26 cellular contexts compared by ENCODE assay signal in the genomic region with DNA sequence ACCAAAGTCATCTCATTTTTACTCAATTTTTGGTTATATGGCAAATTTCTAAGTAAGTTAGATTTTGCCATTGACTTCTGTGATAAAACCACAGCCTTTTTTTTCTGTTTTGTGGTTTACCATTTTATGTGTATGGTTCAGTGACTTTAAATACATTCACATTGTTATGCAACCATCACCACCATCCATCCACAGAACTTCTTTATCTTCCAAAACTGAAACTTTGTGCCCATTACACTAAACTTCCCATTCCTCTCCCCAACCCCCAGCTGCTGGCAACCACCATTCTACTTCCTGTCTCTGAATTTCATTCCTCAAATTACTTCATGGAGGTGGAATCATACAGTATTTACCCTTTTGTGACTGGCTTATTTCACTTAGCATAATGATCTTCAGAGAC.
"Had no signal": no experiment of that assay in that cellular context is flagged by ENCODE, and none has a peak within 500 bp of the region (broad histone marks: within the 10 kb centered on the region; RNA-seq: fewer than 3 reads in every experiment).

No MANE protein-coding gene starts in this region.

- H3K4me1 ChIP-seq: SJSA1 had no signal

- DNase-seq: activated CD4-positive, alpha-beta memory T cell treated with anti-CD3 and anti-CD28 coated beads for 36 hours; activated CD4-positive, alpha-beta T cell treated with anti-CD3 and anti-CD28 coated beads, Interleukin-2, amount 10 ng/mL, durations not matched to agents 7 days and 5 days; activated CD4-positive, CD25-positive, alpha-beta regulatory T cell; activated CD8-positive, alpha-beta memory T cell treated with anti-CD3 and anti-CD28 coated beads for 24 hours; activated effector memory CD4-positive, alpha-beta T cell treated with anti-CD3 and anti-CD28 coated beads, Interleukin-2, amount 50 U/mL, for 16 hours; activated naive CD4-positive, alpha-beta T cell treated with Interleukin-2 at 50 U/mL for 16 hours; activated T-cell treated with anti-CD3 and anti-CD28 coated beads, Interleukin-2, amount 50 U/mL, for 4 hours; amygdala; cerebellar nuclear complex; Kasumi-1; NCI-H1105 treated with DMSO at 0.1 percent for 48 hours; NCI-H1436 treated with DMSO at 0.1 percent for 48 hours; NCI-H187; NCI-H2081; NCI-H510A treated with DMSO at 0.1 percent for 48 hours; NCI-H69; NK-92 treated with Interleukin-12 subunit alpha and Interleukin-12 subunit beta, amount 100 ng/mL, for 24 hours; RPMI8226; SW 1271 had no signal

- H3K27ac ChIP-seq: cardiac muscle cell, SJSA1, VCaP had no signal

- H3K36me3 ChIP-seq: cardiac muscle cell, SJSA1 had no signal

- ATAC-seq: activated naive CD4-positive, alpha-beta T cell treated with anti-CD3 and anti-CD28 coated beads, Interleukin-2, amount 50 U/mL, for 72 hours; activated T-cell treated with anti-CD3 and anti-CD28 coated beads, Interleukin-2, amount 50 U/mL, for 4 hours; Panc1; Right ventricle myocardium inferior; SK-N-SH treated with all-trans-retinoic acid at 6 μM for 48 hours had no signal

- H3K27me3 ChIP-seq: cardiac muscle cell, SJSA1 had no signal

- H3K4me3 ChIP-seq: cardiac muscle cell, SJSA1 had no signal
